13 cellular contexts compared by ENCODE assay signal in genomic region chrX:154460326-154460725, GRCh38. TPM values are rescaled to one million over a fixed set of nuclear protein-coding genes. Genes with fewer than 3 reads are reported as not detected.
A peak's percentile ranks its signal among the peaks of the same experiment; 100 is the strongest.
DNase-seq lines count a peak whose midpoint lies in the region; ATAC-seq and TF ChIP-seq lines count a peak whose summit lies in the region.
"Had no signal": no experiment of that assay in that cellular context is flagged by ENCODE, and none has a peak within 500 bp of the region (broad histone marks: within the 10 kb centered on the region; RNA-seq: fewer than 3 reads in every experiment).

No MANE protein-coding gene starts in this region.

- ATAC-seq in HG03039 (IDR thresholded peaks at IDR 0.05; ENCODE audit: unreplicated experiment): no peak
- ATAC-seq: body of pancreas had no signal

- TF ChIP-seq CTCF in WI38 (IDR thresholded peaks at IDR 0.05; ENCODE audit: low read depth, low read length) (no peak), fibroblast of the aortic adventitia (IDR thresholded peaks at IDR 0.05; ENCODE audit: insufficient read depth, low read length) (no peak)

- H3K27me3 ChIP-seq in skeletal muscle satellite cell (ENCODE audit: control insufficient read depth, insufficient read depth, low read length): no peaks in the 10 kb centered on the region
- H3K27me3 ChIP-seq: body of pancreas had no signal

- H3K4me1 ChIP-seq in skeletal muscle satellite cell (ENCODE audit: control insufficient read depth, insufficient read depth, low read length): peaks cover 11% of the 10 kb centered on the region
- H3K4me1 ChIP-seq: body of pancreas, parathyroid adenoma had no signal

- H3K4me3 ChIP-seq in WI38 (ENCODE audit: low read depth, low read length) (peak overlapping the region; percentile 76), fibroblast of the aortic adventitia (ENCODE audit: low read depth, low read length) (peak overlapping the region; percentile 75), skeletal muscle satellite cell (ENCODE audit: low read length) (peak overlapping the region; percentile 80)
- H3K4me3 ChIP-seq: body of pancreas had no signal

- no peak for TF ChIP-seq POLR2A in erythroblast (IDR thresholded peaks at IDR 0.05; ENCODE audit: low read length)

- peak overlapping the region; percentile 86 for H3K9ac ChIP-seq in skeletal muscle satellite cell (ENCODE audit: low read depth, low read length)
- H3K9ac ChIP-seq: parathyroid adenoma had no signal

- DNase-seq in NCI-H82 (lab: John Stamatoyannopoulos, UW) (peak; percentile 55), NCI-H82 treated with DMSO at 0.1 percent for 48 hours (lab: John Stamatoyannopoulos, UW; ENCODE audit: unreplicated experiment) (no peak), fibroblast of the aortic adventitia (ENCODE audit: low read depth) (no peak), erythroblast (lab: John Stamatoyannopoulos, UW) (no peak), RKO (ENCODE audit: low spot score) (no peak)
- DNase-seq: body of pancreas; NCI-H146; stimulated activated CD4-positive, alpha-beta T cell treated with anti-CD3 and anti-CD28 coated beads, Interleukin-2, amount 100 ng/mL, for 48 hours; T1000 had no signal

- no peaks in the 10 kb centered on the region for H3K9me3 ChIP-seq in skeletal muscle satellite cell (replicated peaks; ENCODE audit: low read length)
- H3K9me3 ChIP-seq: body of pancreas had no signal

- H3K36me3 ChIP-seq in skeletal muscle satellite cell (ENCODE audit: insufficient read depth, low read length): peaks cover 24% of the 10 kb centered on the region

- peak overlapping the region; percentile 97 for H3K4me2 ChIP-seq in skeletal muscle satellite cell (ENCODE audit: low read length)

RNA-seq across cellular contexts. Expression of gene PLXNA3, which starts 2.2 kb away (rescaled TPM):
- 11.9 and 25.8 TPM in 2 replicates for total RNA-seq in fibroblast of the aortic adventitia (ENCODE audit: low replicate concordance)
- 10.4 and 17.3 TPM in 2 replicates for total RNA-seq in skeletal muscle satellite cell (2012; rRNA removed)

RNA-seq across cellular contexts. Expression of gene FAM50A, which starts 16.4 kb away (rescaled TPM):
- 39.0 and 99.0 TPM in 2 replicates for total RNA-seq in fibroblast of the aortic adventitia (ENCODE audit: low replicate concordance)
- 36.5 and 52.0 TPM in 2 replicates for total RNA-seq in skeletal muscle satellite cell (2012; rRNA removed)

RNA-seq across cellular contexts. Expression of gene LAGE3, which starts 18.8 kb away (rescaled TPM):
- 19.1 and 31.6 TPM in 2 replicates for total RNA-seq in fibroblast of the aortic adventitia (ENCODE audit: low replicate concordance)
- 21.8 and 24.0 TPM in 2 replicates for total RNA-seq in skeletal muscle satellite cell (2012; rRNA removed)

RNA-seq across cellular contexts. Expression of gene GDI1, which starts 23.4 kb away (rescaled TPM):
- 53.9 and 115 TPM in 2 replicates for total RNA-seq in fibroblast of the aortic adventitia (ENCODE audit: low replicate concordance)
- 62.1 and 83.9 TPM in 2 replicates for total RNA-seq in skeletal muscle satellite cell (2012; rRNA removed)

RNA-seq across cellular contexts. Expression of gene UBL4A, which starts 26.1 kb away (rescaled TPM):
- 10.9 and 35.0 TPM in 2 replicates for total RNA-seq in fibroblast of the aortic adventitia (ENCODE audit: low replicate concordance)
- total RNA-seq in skeletal muscle satellite cell (2012; rRNA removed): 33.2 and 34.0 TPM in 2 replicates
